Comparison of ENCODE assay signal across 34 cellular contexts in the genomic region with DNA sequence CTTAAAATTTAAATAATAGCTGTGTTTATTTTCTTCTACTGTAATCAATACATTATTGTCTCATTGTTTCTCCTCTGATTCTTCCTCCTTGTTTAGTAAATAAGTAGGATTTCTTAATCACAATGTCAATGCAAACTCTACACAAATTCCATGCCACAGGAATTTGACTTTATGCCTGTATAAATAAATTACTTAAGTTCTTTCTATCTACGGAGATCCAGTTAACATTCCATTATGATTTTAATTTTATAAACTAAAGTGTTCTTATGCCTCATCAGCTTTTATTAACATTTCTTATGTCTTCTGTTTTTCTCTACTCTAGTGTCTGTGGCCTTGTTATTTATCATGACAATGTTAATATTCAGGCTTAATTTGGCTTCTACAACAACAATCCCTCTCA.
"Had no signal": no experiment of that assay in that cellular context is flagged by ENCODE, and none has a peak within 500 bp of the region (broad histone marks: within the 10 kb centered on the region; RNA-seq: fewer than 3 reads in every experiment).

No MANE protein-coding gene starts in this region.

- H3K27ac ChIP-seq: ascending aorta, body of pancreas, brain microvascular endothelial cell, breast epithelium, VCaP had no signal

- H3K9me3 ChIP-seq: ascending aorta, body of pancreas, breast epithelium had no signal

- DNase-seq: activated B cell treated with CpG ODN at 0.5 μM for 24 hours; activated CD4-positive, alpha-beta memory T cell treated with anti-CD3 and anti-CD28 coated beads for 36 hours; activated CD4-positive, alpha-beta T cell treated with anti-CD3 and anti-CD28 coated beads for 4 hours; activated CD4-positive, alpha-beta T cell treated with anti-CD3 and anti-CD28 coated beads, Interleukin-2, amount 10 ng/mL, durations not matched to agents 24 days and 14 days; activated CD4-positive, alpha-beta T cell treated with anti-CD3 and anti-CD28 coated beads, Interleukin-2, amount 50 U/mL, for 1 hour; activated CD4-positive, alpha-beta T cell treated with anti-CD3 and anti-CD28 coated beads, Interleukin-2, amount 50 U/mL, for 4 hours; activated CD4-positive, CD25-positive, alpha-beta regulatory T cell treated with anti-CD3 and anti-CD28 coated beads, Interleukin-2, amount 50 U/mL, for 72 hours; activated CD8-positive, alpha-beta memory T cell treated with anti-CD3 and anti-CD28 coated beads, Interleukin-2, amount 50 U/mL, for 4 hours; activated CD8-positive, alpha-beta T cell treated with anti-CD3 and anti-CD28 coated beads for 36 hours; activated effector memory CD4-positive, alpha-beta T cell treated with anti-CD3 and anti-CD28 coated beads, Interleukin-2, amount 50 U/mL, for 16 hours; activated gamma-delta T cell treated with Interleukin-2 at 50 U/mL for 16 hours; activated naive CD4-positive, alpha-beta T cell; activated naive CD4-positive, alpha-beta T cell treated with anti-CD3 and anti-CD28 coated beads for 36 hours; activated naive CD4-positive, alpha-beta T cell treated with anti-CD3 and anti-CD28 coated beads, Interleukin-2, amount 50 U/mL, for 16 hours; activated naive CD8-positive, alpha-beta T cell treated with anti-CD3 and anti-CD28 coated beads for 36 hours; activated T-cell treated with anti-CD3 and anti-CD28 coated beads for 4 hours; activated T-cell treated with anti-CD3 and anti-CD28 coated beads, Interleukin-2, amount 50 U/mL, for 1 hour; activated T-cell treated with anti-CD3 and anti-CD28 coated beads, Interleukin-2, amount 50 U/mL, for 4 hours; activated T-cell treated with anti-CD3 and anti-CD28 coated beads, Interleukin-2, amount 50 U/mL, for 72 hours; amygdala; anterior cingulate cortex; body of pancreas; brain microvascular endothelial cell; central memory CD4-positive, alpha-beta T cell; T-helper 2 cell; T-helper 9 cell had no signal

- H3K9me3 Mint-ChIP-seq: activated B cell treated with CpG ODN at 0.5 μM for 24 hours; activated CD4-positive, alpha-beta memory T cell treated with anti-CD3 and anti-CD28 coated beads for 36 hours; activated CD4-positive, alpha-beta T cell treated with anti-CD3 and anti-CD28 coated beads, Interleukin-2, amount 10 ng/mL, durations not matched to agents 24 days and 14 days; activated naive CD4-positive, alpha-beta T cell treated with anti-CD3 and anti-CD28 coated beads for 36 hours; activated naive CD8-positive, alpha-beta T cell treated with anti-CD3 and anti-CD28 coated beads for 36 hours; activated T-helper 1 cell treated with anti-CD3 and anti-CD28 coated beads, Interleukin-12 subunit alpha, Interleukin-12 subunit beta, Interleukin-2, Interleukin-4 antibody, amounts not matched to agents 30 ng/mL and 10 ng/mL and 1 ng/mL, durations not matched to agents 14 hours and 24 hours and 36 hours; T-helper 1 cell treated with Interleukin-12 subunit alpha and Interleukin-12 subunit beta and Interleukin-4 antibody, amounts not matched to agents 30 μg/mL and 1 μg/mL, for 36 hours had no signal

- H3K4me1 Mint-ChIP-seq: activated B cell treated with CpG ODN at 0.5 μM for 24 hours; activated CD4-positive, alpha-beta T cell treated with anti-CD3 and anti-CD28 coated beads, Interleukin-2, amount 10 ng/mL, durations not matched to agents 24 days and 14 days; activated naive CD8-positive, alpha-beta T cell treated with anti-CD3 and anti-CD28 coated beads for 36 hours; activated T-helper 17 cell treated with anti-CD3 and anti-CD28 coated beads, Interleukin-2, amount 50 U/mL, for 72 hours had no signal

- H3K27ac Mint-ChIP-seq: activated B cell treated with CpG ODN at 0.5 μM for 24 hours; activated CD4-positive, alpha-beta memory T cell treated with anti-CD3 and anti-CD28 coated beads for 36 hours; activated CD4-positive, alpha-beta T cell treated with anti-CD3 and anti-CD28 coated beads, Interleukin-2, amount 10 ng/mL, durations not matched to agents 24 days and 14 days; activated CD8-positive, alpha-beta T cell treated with anti-CD3 and anti-CD28 coated beads for 36 hours; activated naive CD4-positive, alpha-beta T cell treated with anti-CD3 and anti-CD28 coated beads for 36 hours; activated naive CD4-positive, alpha-beta T cell treated with anti-CD3 and anti-CD28 coated beads, Interleukin-2, amount 50 U/mL, for 72 hours; activated naive CD8-positive, alpha-beta T cell treated with anti-CD3 and anti-CD28 coated beads for 36 hours; activated T-cell treated with anti-CD3 and anti-CD28 coated beads, Interleukin-2, amount 50 U/mL, for 72 hours; activated T-helper 1 cell treated with anti-CD3 and anti-CD28 coated beads, Interleukin-12 subunit alpha, Interleukin-12 subunit beta, Interleukin-2, Interleukin-4 antibody, amounts not matched to agents 30 ng/mL and 10 ng/mL and 1 ng/mL, durations not matched to agents 14 hours and 24 hours and 36 hours; activated T-helper 17 cell treated with anti-CD3 and anti-CD28 coated beads, Interleukin-2, amount 50 U/mL, for 72 hours; T-helper 1 cell treated with Interleukin-12 subunit alpha and Interleukin-12 subunit beta and Interleukin-4 antibody, amounts not matched to agents 30 μg/mL and 1 μg/mL, for 36 hours; T-helper 2 cell treated with Interferon-gamma antibody and Interleukin-4, amounts not matched to agents 5 μg/mL and 100 μg/mL, for 36 hours had no signal

- H3K36me3 ChIP-seq: ascending aorta, brain microvascular endothelial cell, breast epithelium had no signal

- H3K4me3 ChIP-seq: ascending aorta, body of pancreas, breast epithelium had no signal

- ATAC-seq: activated CD8-positive, alpha-beta T cell treated with anti-CD3 and anti-CD28 coated beads for 36 hours; activated naive CD4-positive, alpha-beta T cell treated with anti-CD3 and anti-CD28 coated beads, Interleukin-2, amount 50 U/mL, for 72 hours; activated T-cell treated with anti-CD3 and anti-CD28 coated beads, Interleukin-2, amount 50 U/mL, for 4 hours; activated T-cell treated with anti-CD3 and anti-CD28 coated beads, Interleukin-2, amount 50 U/mL, for 72 hours; activated T-helper 17 cell treated with anti-CD3 and anti-CD28 coated beads, Interleukin-2, amount 50 U/mL, for 72 hours; body of pancreas had no signal

- H3K4me1 ChIP-seq: ascending aorta, body of pancreas, breast epithelium had no signal

- H3K27me3 ChIP-seq: ascending aorta, body of pancreas, brain microvascular endothelial cell, breast epithelium had no signal

- H3K36me3 Mint-ChIP-seq: activated CD4-positive, alpha-beta memory T cell treated with anti-CD3 and anti-CD28 coated beads for 36 hours; activated naive CD4-positive, alpha-beta T cell treated with anti-CD3 and anti-CD28 coated beads, Interleukin-2, amount 50 U/mL, for 72 hours; activated naive CD8-positive, alpha-beta T cell treated with anti-CD3 and anti-CD28 coated beads for 36 hours had no signal

- H3K27me3 Mint-ChIP-seq: activated B cell treated with CpG ODN at 0.5 μM for 24 hours; activated CD4-positive, alpha-beta memory T cell treated with anti-CD3 and anti-CD28 coated beads for 36 hours; activated CD4-positive, alpha-beta T cell treated with anti-CD3 and anti-CD28 coated beads, Interleukin-2, amount 10 ng/mL, durations not matched to agents 24 days and 14 days; activated CD8-positive, alpha-beta T cell treated with anti-CD3 and anti-CD28 coated beads for 36 hours; activated naive CD8-positive, alpha-beta T cell treated with anti-CD3 and anti-CD28 coated beads for 36 hours; activated T-helper 17 cell treated with anti-CD3 and anti-CD28 coated beads, Interleukin-2, amount 50 U/mL, for 72 hours had no signal

- H3K4me3 Mint-ChIP-seq: activated B cell treated with CpG ODN at 0.5 μM for 24 hours; activated CD4-positive, alpha-beta memory T cell treated with anti-CD3 and anti-CD28 coated beads for 36 hours; activated CD4-positive, alpha-beta T cell treated with anti-CD3 and anti-CD28 coated beads, Interleukin-2, amount 10 ng/mL, durations not matched to agents 24 days and 14 days; activated CD8-positive, alpha-beta T cell treated with anti-CD3 and anti-CD28 coated beads for 36 hours; activated naive CD4-positive, alpha-beta T cell treated with anti-CD3 and anti-CD28 coated beads for 36 hours; activated naive CD8-positive, alpha-beta T cell treated with anti-CD3 and anti-CD28 coated beads for 36 hours; activated T-cell treated with anti-CD3 and anti-CD28 coated beads, Interleukin-2, amount 50 U/mL, for 4 hours; activated T-cell treated with anti-CD3 and anti-CD28 coated beads, Interleukin-2, amount 50 U/mL, for 72 hours; activated T-helper 1 cell treated with anti-CD3 and anti-CD28 coated beads, Interleukin-12 subunit alpha, Interleukin-12 subunit beta, Interleukin-2, Interleukin-4 antibody, amounts not matched to agents 30 ng/mL and 10 ng/mL and 1 ng/mL, durations not matched to agents 14 hours and 24 hours and 36 hours; activated T-helper 17 cell treated with anti-CD3 and anti-CD28 coated beads, Interleukin-2, amount 50 U/mL, for 72 hours; T-helper 1 cell treated with Interleukin-12 subunit alpha and Interleukin-12 subunit beta and Interleukin-4 antibody, amounts not matched to agents 30 μg/mL and 1 μg/mL, for 36 hours; T-helper 2 cell treated with Interferon-gamma antibody and Interleukin-4, amounts not matched to agents 5 μg/mL and 100 μg/mL, for 36 hours had no signal
